In the genomic region with DNA sequence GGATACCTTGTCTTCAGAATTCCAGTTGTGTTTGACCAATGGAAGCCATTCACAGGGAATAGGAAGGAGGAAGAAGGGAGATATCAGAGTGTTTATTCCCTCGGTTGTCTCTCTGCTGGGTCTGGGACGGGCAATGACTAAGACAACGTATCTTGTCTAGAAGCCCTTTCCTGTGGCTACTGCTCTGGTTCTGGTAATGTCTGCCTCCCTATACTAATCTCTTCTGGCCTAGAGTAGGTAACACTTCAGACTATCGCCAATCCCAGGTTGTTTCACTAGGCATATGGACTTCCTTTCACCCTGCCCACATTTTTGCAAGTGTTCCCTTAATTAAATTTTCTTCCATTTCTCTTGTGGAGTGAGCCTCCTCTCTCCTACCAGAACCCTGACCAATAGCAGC, we compare ENCODE assay signal across 32 cellular contexts.
"Had no signal": no experiment of that assay in that cellular context is flagged by ENCODE, and none has a peak within 500 bp of the region (broad histone marks: within the 10 kb centered on the region; RNA-seq: fewer than 3 reads in every experiment).

No MANE protein-coding gene starts in this region.

- H3K27me3 ChIP-seq: ascending aorta, breast epithelium, cardiac muscle cell, colonic mucosa had no signal

- FAIRE-seq: frontal cortex had no signal

- H3K36me3 ChIP-seq: ascending aorta, breast epithelium, cardiac muscle cell, colonic mucosa had no signal

- DNase-seq: activated CD4-positive, alpha-beta memory T cell treated with anti-CD3 and anti-CD28 coated beads for 36 hours; activated CD4-positive, alpha-beta T cell treated with anti-CD3 and anti-CD28 coated beads for 36 hours; activated CD4-positive, alpha-beta T cell treated with anti-CD3 and anti-CD28 coated beads, Interleukin-2, amount 10 ng/mL, durations not matched to agents 24 days and 14 days; activated CD4-positive, CD25-positive, alpha-beta regulatory T cell; activated CD4-positive, CD25-positive, alpha-beta regulatory T cell treated with anti-CD3 and anti-CD28 coated beads, Interleukin-2, amount 50 U/mL, for 72 hours; activated CD8-positive, alpha-beta memory T cell treated with anti-CD3 and anti-CD28 coated beads, Interleukin-2, amount 10 ng/mL, durations not matched to agents 7 days and 5 days; activated CD8-positive, alpha-beta memory T cell treated with anti-CD3 and anti-CD28 coated beads, Interleukin-2, amount 50 U/mL, for 4 hours; activated CD8-positive, alpha-beta T cell treated with anti-CD3 and anti-CD28 coated beads, Interleukin-2, amount 10 ng/mL, durations not matched to agents 7 days and 5 days; activated gamma-delta T cell; activated naive CD4-positive, alpha-beta T cell; activated naive CD4-positive, alpha-beta T cell treated with anti-CD3 and anti-CD28 coated beads, Interleukin-2, amount 10 ng/mL, durations not matched to agents 7 days and 5 days; activated naive CD8-positive, alpha-beta T cell treated with anti-CD3 and anti-CD28 coated beads, Interleukin-2, amount 10 ng/mL, durations not matched to agents 7 days and 5 days; activated T-cell treated with anti-CD3 and anti-CD28 coated beads, Interleukin-2, amount 50 U/mL, for 1 hour; activated T-cell treated with anti-CD3 and anti-CD28 coated beads, Interleukin-2, amount 50 U/mL, for 48 hours; central memory CD4-positive, alpha-beta T cell; cerebellar nuclear complex; colonic mucosa; effector CD8-positive, alpha-beta T cell; endodermal cell; foreskin fibroblast; head of caudate nucleus; T-helper 1 cell; T-helper 17 cell; T1000 had no signal

- H3K9me3 ChIP-seq: ascending aorta, breast epithelium, colonic mucosa had no signal

- H3K36me3 Mint-ChIP-seq: activated CD4-positive, alpha-beta memory T cell treated with anti-CD3 and anti-CD28 coated beads for 36 hours; activated CD8-positive, alpha-beta memory T cell treated with anti-CD3 and anti-CD28 coated beads, Interleukin-2, amount 10 ng/mL, durations not matched to agents 7 days and 5 days; activated naive CD8-positive, alpha-beta T cell treated with anti-CD3 and anti-CD28 coated beads, Interleukin-2, amount 10 ng/mL, durations not matched to agents 7 days and 5 days; brain had no signal

- H3K27ac Mint-ChIP-seq: activated CD4-positive, alpha-beta memory T cell treated with anti-CD3 and anti-CD28 coated beads for 36 hours; activated CD4-positive, alpha-beta T cell treated with anti-CD3 and anti-CD28 coated beads for 36 hours; activated CD4-positive, alpha-beta T cell treated with anti-CD3 and anti-CD28 coated beads, Interleukin-2, amount 10 ng/mL, durations not matched to agents 24 days and 14 days; activated CD8-positive, alpha-beta memory T cell treated with anti-CD3 and anti-CD28 coated beads, Interleukin-2, amount 10 ng/mL, durations not matched to agents 7 days and 5 days; activated CD8-positive, alpha-beta T cell treated with anti-CD3 and anti-CD28 coated beads, Interleukin-2, amount 10 ng/mL, durations not matched to agents 7 days and 5 days; activated naive CD4-positive, alpha-beta T cell treated with anti-CD3 and anti-CD28 coated beads, Interleukin-2, amount 10 ng/mL, durations not matched to agents 7 days and 5 days; activated naive CD4-positive, alpha-beta T cell treated with anti-CD3 and anti-CD28 coated beads, Interleukin-2, amount 50 U/mL, for 72 hours; activated naive CD8-positive, alpha-beta T cell treated with anti-CD3 and anti-CD28 coated beads, Interleukin-2, amount 10 ng/mL, durations not matched to agents 7 days and 5 days; endodermal cell; T-helper 17 cell; T-helper 2 cell treated with Interferon-gamma antibody and Interleukin-4, amounts not matched to agents 5 μg/mL and 100 μg/mL, for 36 hours had no signal

- H3K27me3 Mint-ChIP-seq: activated CD4-positive, alpha-beta memory T cell treated with anti-CD3 and anti-CD28 coated beads for 36 hours; activated CD4-positive, alpha-beta T cell treated with anti-CD3 and anti-CD28 coated beads, Interleukin-2, amount 10 ng/mL, durations not matched to agents 24 days and 14 days; activated CD8-positive, alpha-beta memory T cell treated with anti-CD3 and anti-CD28 coated beads, Interleukin-2, amount 10 ng/mL, durations not matched to agents 7 days and 5 days; activated naive CD4-positive, alpha-beta T cell treated with anti-CD3 and anti-CD28 coated beads, Interleukin-2, amount 10 ng/mL, durations not matched to agents 7 days and 5 days; T-helper 17 cell had no signal

- H3K4me3 Mint-ChIP-seq: activated CD4-positive, alpha-beta memory T cell treated with anti-CD3 and anti-CD28 coated beads for 36 hours; activated CD4-positive, alpha-beta T cell treated with anti-CD3 and anti-CD28 coated beads for 36 hours; activated CD4-positive, alpha-beta T cell treated with anti-CD3 and anti-CD28 coated beads, Interleukin-2, amount 10 ng/mL, durations not matched to agents 24 days and 14 days; activated CD8-positive, alpha-beta memory T cell treated with anti-CD3 and anti-CD28 coated beads, Interleukin-2, amount 10 ng/mL, durations not matched to agents 7 days and 5 days; activated CD8-positive, alpha-beta T cell treated with anti-CD3 and anti-CD28 coated beads, Interleukin-2, amount 10 ng/mL, durations not matched to agents 7 days and 5 days; activated naive CD4-positive, alpha-beta T cell treated with anti-CD3 and anti-CD28 coated beads, Interleukin-2, amount 10 ng/mL, durations not matched to agents 7 days and 5 days; activated naive CD8-positive, alpha-beta T cell treated with anti-CD3 and anti-CD28 coated beads, Interleukin-2, amount 10 ng/mL, durations not matched to agents 7 days and 5 days; brain; endodermal cell; T-helper 17 cell; T-helper 2 cell treated with Interferon-gamma antibody and Interleukin-4, amounts not matched to agents 5 μg/mL and 100 μg/mL, for 36 hours had no signal

- ATAC-seq: activated CD4-positive, alpha-beta T cell treated with anti-CD3 and anti-CD28 coated beads for 36 hours; activated CD8-positive, alpha-beta memory T cell treated with anti-CD3 and anti-CD28 coated beads, Interleukin-2, amount 10 ng/mL, durations not matched to agents 7 days and 5 days; activated CD8-positive, alpha-beta T cell treated with anti-CD3 and anti-CD28 coated beads, Interleukin-2, amount 10 ng/mL, durations not matched to agents 7 days and 5 days; activated naive CD4-positive, alpha-beta T cell treated with anti-CD3 and anti-CD28 coated beads, Interleukin-2, amount 50 U/mL, for 72 hours; esophagus mucosa; T-helper 17 cell had no signal

- H3K4me3 ChIP-seq: ascending aorta, breast epithelium, cardiac muscle cell, colonic mucosa had no signal

- H3K4me1 ChIP-seq: ascending aorta, breast epithelium, colonic mucosa had no signal

- H3K4me1 Mint-ChIP-seq: activated naive CD4-positive, alpha-beta T cell treated with anti-CD3 and anti-CD28 coated beads, Interleukin-2, amount 10 ng/mL, durations not matched to agents 7 days and 5 days; T-helper 17 cell had no signal

- H3K27ac ChIP-seq: ascending aorta, breast epithelium, cardiac muscle cell, colonic mucosa had no signal
